In the genomic region with DNA sequence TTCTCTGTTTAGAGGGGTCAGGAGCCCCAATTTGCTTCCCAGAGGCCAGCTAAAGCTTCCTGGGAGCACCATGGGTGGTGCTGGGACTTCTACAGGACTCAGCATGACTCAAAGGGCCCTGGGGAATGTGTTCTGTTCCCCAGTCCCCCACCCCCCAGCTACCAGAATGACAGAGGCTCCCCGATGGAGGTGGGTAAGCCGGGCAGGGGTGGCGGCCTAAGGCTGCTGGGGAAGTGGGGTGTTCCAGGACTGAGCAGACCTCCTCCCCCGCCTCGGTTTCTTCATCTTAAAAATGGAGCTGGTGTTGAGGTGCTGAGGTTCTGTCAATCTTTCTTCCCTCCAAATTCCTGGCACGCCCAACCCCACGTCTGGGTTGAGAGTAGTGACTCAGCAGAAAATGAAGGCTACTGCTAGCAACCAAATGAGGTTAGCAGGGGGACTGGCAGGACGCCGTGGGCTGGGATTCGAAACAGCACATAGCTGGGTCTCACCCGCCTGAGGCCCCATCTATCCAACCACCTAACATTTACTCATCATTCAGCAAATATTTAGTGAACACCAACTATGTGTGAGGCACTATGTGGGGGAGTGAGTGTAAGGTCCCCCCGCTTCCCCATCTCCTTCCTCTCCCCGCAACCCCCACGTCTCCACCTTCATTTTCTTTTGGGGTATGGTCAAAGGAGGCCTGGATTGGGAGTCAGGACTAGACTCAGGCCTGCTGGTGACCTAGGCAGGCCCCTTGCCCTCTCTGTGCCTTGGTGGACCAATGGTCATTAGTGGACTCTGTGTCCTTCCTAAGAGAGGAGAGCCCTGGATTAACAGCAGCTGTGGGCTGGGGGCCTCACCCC, we compare ENCODE assay signal across 9 cellular contexts. TPM values are rescaled to one million over a fixed set of nuclear protein-coding genes. Genes with fewer than 3 reads are reported as not detected.
A peak's percentile ranks its signal among the peaks of the same experiment; 100 is the strongest.
DNase-seq lines count a peak whose midpoint lies in the region; ATAC-seq and TF ChIP-seq lines count a peak whose summit lies in the region.
"Had no signal": no experiment of that assay in that cellular context is flagged by ENCODE, and none has a peak within 500 bp of the region (broad histone marks: within the 10 kb centered on the region; RNA-seq: fewer than 3 reads in every experiment).

No MANE protein-coding gene starts in this region.

- H3K36me3 ChIP-seq in BE2C (no peaks in the 10 kb centered on the region), body of pancreas (replicated peaks in 1 of 2; ENCODE audit: insufficient read depth in 1 of 2, low read depth in 2 of 2) (no peaks in the 10 kb centered on the region), tibial artery (no peaks in the 10 kb centered on the region)
- no peaks in the 10 kb centered on the region for H3K36me3 ChIP-seq in CD4-positive, alpha-beta memory T cell (ENCODE audit: insufficient read depth, low read length)

- H3K27ac ChIP-seq in body of pancreas, result peak overlapping the region; percentile 39 to 89 (median 78)
- peak overlapping the region; percentile 91 to 92 for H3K27ac ChIP-seq in tibial artery
- no peak overlapping the region for H3K27ac ChIP-seq in CD4-positive, alpha-beta memory T cell (ENCODE audit: low read depth, low read length)

- peaks cover 13 to 14% of the 10 kb centered on the region in 2 donors for H3K27me3 Mint-ChIP-seq in CD4-positive, alpha-beta memory T cell
- peaks cover 4 to 34% (median 20%) of the 10 kb centered on the region in 5 donors for H3K27me3 Mint-ChIP-seq in naive thymus-derived CD8-positive, alpha-beta T cell

- WGBS in body of pancreas, 2 donors, result 58 to 74% methylated on average over 13 to 14 of the region's 14 CpGs

- peak overlapping the region in 1 of 8 donors; percentile 16 for H3K4me3 Mint-ChIP-seq in CD4-positive, alpha-beta memory T cell
- H3K4me3 Mint-ChIP-seq in naive thymus-derived CD8-positive, alpha-beta T cell, result peak overlapping the region in 4 of 10 donors; percentile 20 to 64 (median 43)
- H3K4me3 Mint-ChIP-seq: memory B cell had no signal

- H3K36me3 Mint-ChIP-seq in CD4-positive, alpha-beta memory T cell, result no peaks in the 10 kb centered on the region
- H3K36me3 Mint-ChIP-seq in naive thymus-derived CD8-positive, alpha-beta T cell, result peaks cover 0 to 2% (median 0%) of the 10 kb centered on the region in 3 donors

- POLR2A ChIA-PET in CD4-positive, alpha-beta memory T cell (lab: Charles Lee; ENCODE audit: partially characterized antibody), result interaction anchor here (0.6 to 2.5 kb wide), 5 partner anchors 9 to 535 kb away, joined by 3 to 10 read pairs (median 5); no protein-coding TSS in a partner anchor
- POLR2A ChIA-PET in naive thymus-derived CD8-positive, alpha-beta T cell (lab: Charles Lee), result interaction anchor here (0.9 to 1.2 kb wide), 2 partner anchors 187 to 393 kb away, joined by 3 read pairs; a partner anchor contains a TSS

- H3K4me1 ChIP-seq in BE2C (peaks cover 16% of the 10 kb centered on the region; the same call in 1 of the 2 replicates), body of pancreas (peaks cover 40% of the 10 kb centered on the region), tibial artery (peaks cover 0 to 45% (median 35%) of the 10 kb centered on the region in 4 donors)
- H3K4me1 ChIP-seq in CD4-positive, alpha-beta memory T cell (ENCODE audit: insufficient read depth, low read length), result peaks cover 20% of the 10 kb centered on the region

- H3K9me3 Mint-ChIP-seq in CD4-positive, alpha-beta memory T cell, result no peaks in the 10 kb centered on the region
- H3K9me3 Mint-ChIP-seq in naive thymus-derived CD8-positive, alpha-beta T cell, result peaks cover 0 to 4% (median 0%) of the 10 kb centered on the region in 9 donors

- ATAC-seq in body of pancreas (no peak), left colon (no peak), GM18873 (IDR thresholded peaks at IDR 0.05; ENCODE audit: low FRiP score, unreplicated experiment) (no peak)
- no peak for ATAC-seq in naive thymus-derived CD8-positive, alpha-beta T cell

- H3K27me3 ChIP-seq in BE2C (no peaks in the 10 kb centered on the region), body of pancreas (no peaks in the 10 kb centered on the region), tibial artery (no peaks in the 10 kb centered on the region)
- peaks cover 15% of the 10 kb centered on the region for H3K27me3 ChIP-seq in CD4-positive, alpha-beta memory T cell (ENCODE audit: insufficient read depth, low read length)

- no peak for TF ChIP-seq CTCF in BE2C (IDR thresholded peaks at IDR 0.05; ENCODE audit: low read depth, low read length)
- no peak for TF ChIP-seq CTCF in body of pancreas (IDR thresholded peaks at IDR 0.05)
- TF ChIP-seq CTCF in tibial artery (IDR thresholded peaks at IDR 0.05), result no peak

- no peak overlapping the region for H3K27ac Mint-ChIP-seq in CD4-positive, alpha-beta memory T cell
- peak overlapping the region in 1 of 10 donors; percentile 75 for H3K27ac Mint-ChIP-seq in naive thymus-derived CD8-positive, alpha-beta T cell
- H3K27ac Mint-ChIP-seq: memory B cell had no signal

- H3K4me3 ChIP-seq in BE2C (ENCODE audit: low read depth, low read length), result no peak overlapping the region
- no peak overlapping the region for H3K4me3 ChIP-seq in body of pancreas
- no peak overlapping the region for H3K4me3 ChIP-seq in tibial artery
- no peak overlapping the region for H3K4me3 ChIP-seq in CD4-positive, alpha-beta memory T cell (ENCODE audit: low read length in 2 of 2)

- CTCF ChIA-PET in CD4-positive, alpha-beta memory T cell (lab: Charles Lee; ENCODE audit: partially characterized antibody), result interaction anchor here (0.8 to 1.8 kb wide), 7 partner anchors 10 to 399 kb away, joined by 3 to 4 read pairs (median 4); no protein-coding TSS in a partner anchor

- DNase-seq in BE2C, result peak; percentile 47
- peak; percentile 72 for DNase-seq in HS-27A (ENCODE audit: low read depth)
- peak; percentile 50 to 62 (median 58) for DNase-seq in body of pancreas
- DNase-seq in left colon, result peak; percentile 34 to 43
- DNase-seq in tibial artery, result peak; percentile 74 to 89
- DNase-seq in CD4-positive, alpha-beta memory T cell, result no peak
- DNase-seq in naive thymus-derived CD8-positive, alpha-beta T cell, result no peak

- intact Hi-C loops in body of pancreas (cut with DNase I), result no loop called here
- intact Hi-C loops in left colon (cut with DNase I, micrococcal nuclease), result no loop called here
- intact Hi-C loops in tibial artery (cut with DNase I; ENCODE audit: low total_unique reads), result no loop called here
- intact Hi-C loops in CD4-positive, alpha-beta memory T cell (cut with micrococcal nuclease), result no loop called here

- no peak for TF ChIP-seq POLR2A in body of pancreas (IDR thresholded peaks at IDR 0.05)

- H3K9me3 ChIP-seq in BE2C (no peaks in the 10 kb centered on the region), body of pancreas (no peaks in the 10 kb centered on the region), tibial artery (no peaks in the 10 kb centered on the region)
- H3K9me3 ChIP-seq in CD4-positive, alpha-beta memory T cell (ENCODE audit: control insufficient read depth in 1 of 2, low read length in 2 of 2), result no peaks in the 10 kb centered on the region

- peaks cover 0 to 13% (median 9%) of the 10 kb centered on the region in 4 donors for H3K4me1 Mint-ChIP-seq in CD4-positive, alpha-beta memory T cell
- peaks cover 11 to 17% (median 17%) of the 10 kb centered on the region in 4 donors for H3K4me1 Mint-ChIP-seq in naive thymus-derived CD8-positive, alpha-beta T cell

RNA-seq across cellular contexts. Expression of a gene that starts 50.2 kb away (rescaled TPM):
- not detected for polyA plus RNA-seq in BE2C (2012; ENCODE audit: insufficient read depth, insufficient read length, low read depth)
- total RNA-seq in body of pancreas (not detected), left colon (under 1 TPM in 1 of 2 donors, not detected in 1; 0.36 TPM)
- not detected for total RNA-seq in CD4-positive, alpha-beta memory T cell
- polyA plus RNA-seq in CD4-positive, alpha-beta memory T cell, result not detected
- total RNA-seq in naive thymus-derived CD8-positive, alpha-beta T cell, result not detected
- not detected for polyA plus RNA-seq in naive thymus-derived CD8-positive, alpha-beta T cell

RNA-seq across cellular contexts. Expression of a gene that starts 55.3 kb away (rescaled TPM):
- 227 TPM for polyA plus RNA-seq in BE2C (2012; ENCODE audit: insufficient read depth, insufficient read length, low read depth)
- total RNA-seq in body of pancreas, result 10 to 100 TPM; 11.2 to 14.5 TPM
- 10 to 100 TPM; 23.2 to 25.8 TPM for total RNA-seq in left colon
- total RNA-seq in CD4-positive, alpha-beta memory T cell, result 10 to 100 TPM; 45.0 to 45.3 TPM
- 10 to 100 TPM; 48.4 to 55.1 TPM for polyA plus RNA-seq in CD4-positive, alpha-beta memory T cell
- 10 to 100 TPM; 34.5 to 35.1 TPM for total RNA-seq in naive thymus-derived CD8-positive, alpha-beta T cell
- 10 to 100 TPM; 40.8 to 57.8 (median 45.2) TPM for polyA plus RNA-seq in naive thymus-derived CD8-positive, alpha-beta T cell

Comparison
In these comparisons a context has a peak if more than half of its experiments do, and no peak if none do; other contexts are left out.
1. DNase-seq: peak in BE2C (single experiment), HS-27A (single experiment), body of pancreas (4 of 4), left colon (2 of 2) and tibial artery (2 of 2); none in CD4-positive, alpha-beta memory T cell (0 of 5) and naive thymus-derived CD8-positive, alpha-beta T cell (0 of 10).